17 cellular contexts compared by ENCODE assay signal in genomic region chr17:49604314-49604869, GRCh38. TPM values are rescaled to one million over a fixed set of nuclear protein-coding genes. Genes with fewer than 3 reads are reported as not detected.
DNase-seq lines count a peak whose midpoint lies in the region; ATAC-seq, FAIRE-seq and TF ChIP-seq lines count a peak whose summit lies in the region.
"Had no signal": no experiment of that assay in that cellular context is flagged by ENCODE, and none has a peak within 500 bp of the region (broad histone marks: within the 10 kb centered on the region; RNA-seq: fewer than 3 reads in every experiment).

No MANE protein-coding gene starts in this region.

- WGBS in liver: 89% methylated on average over 7 of the region's 7 CpGs
- 97% methylated on average over 7 of the region's 7 CpGs for WGBS in HepG2 (ENCODE audit: low lambda C conversion rate)
- 70 to 93% methylated on average over 3 to 7 of the region's 7 CpGs for WGBS in gastroesophageal sphincter (ENCODE audit: low coverage in 1 of 2), 2 donors

- intact Hi-C loops in HepG2 (cut with micrococcal nuclease; ENCODE audit: unreplicated experiment): no loop called here

- no peaks in the 10 kb centered on the region for H3K27me3 Mint-ChIP-seq in stimulated activated naive B cell treated with anti-CD40 and anti-IgM and Interleukin-4, amounts not matched to agents 10 μg/mL and 1 μg/mL and 100 μg/mL, for 72 hours
- H3K27me3 Mint-ChIP-seq: CD4-positive, CD25-positive, alpha-beta regulatory T cell had no signal

- H2AFZ ChIP-seq in HepG2 (ENCODE audit: low read length): no peak overlapping the region

- TF ChIP-seq EP300 in HepG2 (IDR thresholded peaks at IDR 0.05; ENCODE audit: low read depth in 2 of 2, low read length in 2 of 2): no peak
- no peak for TF ChIP-seq EP300 in HepG2 (CRISPR knock-in tag; IDR thresholded peaks at IDR 0.05; ENCODE audit: borderline replicate concordance)
- TF ChIP-seq EP300 in gastroesophageal sphincter (IDR thresholded peaks at IDR 0.05): no peak

- ATAC-seq in HepG2: no peak
- ATAC-seq in gastroesophageal sphincter: no peak
- no peak for ATAC-seq in stimulated activated naive B cell treated with anti-CD40 and anti-IgM and Interleukin-4, amounts not matched to agents 10 μg/mL and 1 μg/mL and 100 μg/mL, for 72 hours (replicated peaks)
- ATAC-seq: PC-3 had no signal

- TF ChIP-seq CTCF in liver (IDR thresholded peaks at IDR 0.05; ENCODE audit: low read depth, low read length, missing input control) (no peak), HepG2 (CRISPR knock-in tag; IDR thresholded peaks at IDR 0.05) (no peak), gastroesophageal sphincter (IDR thresholded peaks at IDR 0.05) (no peak)

- BruUV-seq in HepG2 (replicated peaks; lab: Mats Ljungman, UMichigan): no TSS peak

- peaks cover 31 to 53% of the 10 kb centered on the region in 2 donors for H3K36me3 Mint-ChIP-seq in stimulated activated naive B cell treated with anti-CD40 and anti-IgM and Interleukin-4, amounts not matched to agents 10 μg/mL and 1 μg/mL and 100 μg/mL, for 72 hours

- H3K27ac ChIP-seq in liver (ENCODE audit: low read depth in 1 of 2, low read length in 2 of 2) (no peak overlapping the region), HepG2 (ENCODE audit: extremely low read length, insufficient read depth, low read length) (no peak overlapping the region), gastroesophageal sphincter (peak overlapping the region in 3 of 4 donors; percentile 56 to 63 (median 56))

- H4K20me1 ChIP-seq in HepG2 (ENCODE audit: insufficient read depth, low read length): no peaks in the 10 kb centered on the region

- H3K9me3 Mint-ChIP-seq in stimulated activated naive B cell treated with anti-CD40 and anti-IgM and Interleukin-4, amounts not matched to agents 10 μg/mL and 1 μg/mL and 100 μg/mL, for 72 hours: no peaks in the 10 kb centered on the region
- H3K9me3 Mint-ChIP-seq: CD4-positive, CD25-positive, alpha-beta regulatory T cell had no signal

- no peaks in the 10 kb centered on the region for H3K79me2 ChIP-seq in HepG2 (ENCODE audit: insufficient read depth, low read length)

- TF ChIP-seq POLR2A in HepG2 (IDR thresholded peaks at IDR 0.05; ENCODE audit: insufficient read depth in 1 of 2, low read depth in 2 of 2, low read length in 2 of 2) (no peak), gastroesophageal sphincter (IDR thresholded peaks at IDR 0.05) (no peak)

- no peak overlapping the region for H3K4me3 Mint-ChIP-seq in stimulated activated naive B cell treated with anti-CD40 and anti-IgM and Interleukin-4, amounts not matched to agents 10 μg/mL and 1 μg/mL and 100 μg/mL, for 72 hours
- H3K4me3 Mint-ChIP-seq: CD4-positive, CD25-positive, alpha-beta regulatory T cell had no signal

- H3K9me3 ChIP-seq in liver (ENCODE audit: control insufficient read depth in 4 of 4, low read length in 3 of 4): no peaks in the 10 kb centered on the region
- no peaks in the 10 kb centered on the region for H3K9me3 ChIP-seq in HepG2 (ENCODE audit: low read length)
- H3K9me3 ChIP-seq in gastroesophageal sphincter: no peaks in the 10 kb centered on the region

- POLR2A ChIA-PET in HepG2 (lab: Yijun Ruan, JAX): no interaction called here

- H3K27ac Mint-ChIP-seq in stimulated activated naive B cell treated with anti-CD40 and anti-IgM and Interleukin-4, amounts not matched to agents 10 μg/mL and 1 μg/mL and 100 μg/mL, for 72 hours: peak overlapping the region; percentile 31

- DNase-seq in HepG2 (ENCODE audit: low spot score): no peak
- no peak for DNase-seq in stimulated activated naive B cell treated with anti-CD40 and anti-IgM and Interleukin-4, amounts not matched to agents 10 μg/mL and 1 μg/mL and 100 μg/mL, for 72 hours
- no peak for DNase-seq in DMS 273 treated with DMSO at 0.1 percent for 48 hours (lab: John Stamatoyannopoulos, UW)
- no peak for DNase-seq in AG20443 (ENCODE audit: low spot score)
- DNase-seq in globus pallidus (ENCODE audit: low spot score): no peak
- DNase-seq: AML-193; Calu3; CD4-positive, CD25-positive, alpha-beta regulatory T cell; DMS79 treated with DMSO at 0.1 percent for 48 hours; GDM1; HCEC 1CT; NCI-H1048; NCI-H2107; NCI-H748 treated with DMSO at 0.1 percent for 48 hours; PC-3 had no signal

- in situ Hi-C loops in HepG2 (cut with HindIII; ENCODE audit: extremely low pct_ligation_motif_present, low pct_unique_long_range_greater_than_20kb): no loop called here

- peaks cover 11 to 33% of the 10 kb centered on the region in 2 donors for H3K4me1 Mint-ChIP-seq in stimulated activated naive B cell treated with anti-CD40 and anti-IgM and Interleukin-4, amounts not matched to agents 10 μg/mL and 1 μg/mL and 100 μg/mL, for 72 hours

- H3K4me2 ChIP-seq in HepG2 (ENCODE audit: low read depth, low read length): no peak overlapping the region

- no peaks in the 10 kb centered on the region for H3K27me3 ChIP-seq in liver (ENCODE audit: control insufficient read depth in 4 of 4, insufficient read depth in 4 of 4, low read length in 3 of 4)
- H3K27me3 ChIP-seq in HepG2 (ENCODE audit: control insufficient read depth in 1 of 2, insufficient read depth in 2 of 2, low read length in 2 of 2): no peaks in the 10 kb centered on the region
- H3K27me3 ChIP-seq in gastroesophageal sphincter: no peaks in the 10 kb centered on the region

- no peaks in the 10 kb centered on the region for H3K4me1 ChIP-seq in liver (ENCODE audit: control insufficient read depth in 4 of 4, insufficient read depth in 4 of 4, low read length in 3 of 4)
- H3K4me1 ChIP-seq in HepG2 (ENCODE audit: insufficient read depth, low read length): no peaks in the 10 kb centered on the region
- H3K4me1 ChIP-seq in gastroesophageal sphincter: peaks cover 14 to 42% (median 19%) of the 10 kb centered on the region in 3 donors

- H3K9ac ChIP-seq in liver (ENCODE audit: low read depth in 1 of 2, low read length in 2 of 2) (no peak overlapping the region), HepG2 (ENCODE audit: insufficient read depth, low read depth, low read length) (no peak overlapping the region)

- CTCF ChIA-PET in HepG2 (lab: Yijun Ruan, JAX; ENCODE audit: low intra/inter-chr PET ratio, low total read pairs): no interaction called here

- TF ChIP-seq RAD21 in liver (IDR thresholded peaks at IDR 0.05) (no peak), HepG2 (CRISPR knock-in tag; IDR thresholded peaks at IDR 0.05) (no peak)

- no peak overlapping the region for H3K4me3 ChIP-seq in liver (ENCODE audit: low read depth in 1 of 3, low read length in 3 of 3)
- no peak overlapping the region for H3K4me3 ChIP-seq in HepG2 (replicated peaks in 1 of 3; ENCODE audit: insufficient read depth in 1 of 3, low read depth in 2 of 3, low read length in 3 of 3)
- no peak overlapping the region for H3K4me3 ChIP-seq in gastroesophageal sphincter

- no peak for FAIRE-seq in HepG2 (lab: Jason Lieb, UNC)

- H3K36me3 ChIP-seq in liver (ENCODE audit: control insufficient read depth in 4 of 4, insufficient read depth in 3 of 4, low read depth in 1 of 4, low read length in 3 of 4): peaks cover 9 to 53% (median 42%) of the 10 kb centered on the region in 4 donors
- peaks cover 26 to 76% of the 10 kb centered on the region in 2 experiments for H3K36me3 ChIP-seq in HepG2 (replicated peaks in 1 of 2; ENCODE audit: control insufficient read depth in 1 of 2, insufficient read depth in 2 of 2, low read length in 2 of 2)
- peaks cover 7 to 100% of the 10 kb centered on the region in 2 donors for H3K36me3 ChIP-seq in gastroesophageal sphincter

TF ChIP-seq in liver, 16 proteins besides CTCF, POLR2A, EP300 and RAD21 (continues in another document):
- TF ChIP-seq NR2F2 (IDR thresholded peaks at IDR 0.05): peak; percentile 40
- no peak for TF ChIP-seq GABPA (IDR thresholded peaks at IDR 0.05 in 1 of 2, conservative IDR thresholded peaks at IDR 0.05 in 1 of 2)

TF ChIP-seq in HepG2, 621 proteins besides CTCF, POLR2A, EP300 and RAD21 (continues in another document):
- TF ChIP-seq PRPF4 (IDR thresholded peaks at IDR 0.05; ENCODE audit: low read depth, low read length, poor library complexity, severe bottlenecking): no peak
- TF ChIP-seq ZNF275 (CRISPR knock-in tag; IDR thresholded peaks at IDR 0.05; ENCODE audit: borderline replicate concordance): no peak

RNA-seq across cellular contexts. Expression of gene NXPH3, which starts 28.7 kb away (rescaled TPM):
- total RNA-seq in liver (under 1 TPM in 1 of 2 donors, not detected in 1; 0.17 TPM), HepG2 (2016; rRNA removed; fragmentation: Illumina TruSeq; extraction: Trizol) (0.04 and 0.08 TPM in 2 replicates), gastroesophageal sphincter (10 to 100 TPM; 24.4 to 26.4 (median 25.0) TPM)
- polyA plus RNA-seq in liver (under 1 TPM in 1 of 2 donors, not detected in 1; 0.22 TPM), HepG2 (2011; rRNA removed) (0.48 and 0.58 TPM in 2 replicates)
- total RNA-seq in HepG2 (2016; cell fraction: cytosol; rRNA removed; fragmentation: Illumina TruSeq; extraction: Trizol; ENCODE audit: low read depth): not detected in 2 replicates
- 0.10 and 0.11 TPM in 2 replicates for total RNA-seq in HepG2 (2016; cell fraction: insoluble cytoplasmic fraction; rRNA removed; fragmentation: Illumina TruSeq; extraction: Trizol)
- total RNA-seq in HepG2 (2016; cell fraction: membrane; rRNA removed; fragmentation: Illumina TruSeq; extraction: Trizol): not detected in 2 replicates
- total RNA-seq in HepG2 (2016; cell fraction: nucleus; rRNA removed; fragmentation: Illumina TruSeq; extraction: Trizol): not detected in 2 replicates
- polyA plus RNA-seq in HepG2 (2011; cell fraction: cytosol; rRNA removed): 0.31 and 0.54 TPM in 2 replicates
- polyA plus RNA-seq in HepG2 (2011; cell fraction: nucleus; rRNA removed): 0.52 and 0.95 TPM in 2 replicates
- 0.24 and 0.31 TPM in 2 replicates for polyA plus RNA-seq in HepG2 (2012)
- polyA plus RNA-seq in HepG2 (2016; cell fraction: cytosol; fragmentation: Illumina TruSeq; extraction: Trizol; ENCODE audit: low read depth): not detected in 2 replicates
- polyA plus RNA-seq in HepG2 (2016; cell fraction: insoluble cytoplasmic fraction; fragmentation: Illumina TruSeq; extraction: Trizol; ENCODE audit: low read depth): not detected in 2 replicates
- 0.12 TPM in 1 of 2 replicates, not detected in the other for polyA plus RNA-seq in HepG2 (2016; cell fraction: membrane; fragmentation: Illumina TruSeq; extraction: Trizol; ENCODE audit: low read depth)
- polyA plus RNA-seq in HepG2 (2016; cell fraction: nucleus; fragmentation: Illumina TruSeq; extraction: Trizol; ENCODE audit: insufficient read depth, low read depth): 0.16 TPM in 1 of 2 replicates, not detected in the other
- 0.28 TPM in 1 of 2 replicates, not detected in the other for polyA minus RNA-seq in HepG2 (2011; rRNA and poly(A)+ RNA removed; ENCODE audit: low replicate concordance)
- polyA minus RNA-seq in HepG2 (2011; cell fraction: cytosol; rRNA and poly(A)+ RNA removed): not detected in 2 replicates
- 0.26 and 0.50 TPM in 2 replicates for polyA minus RNA-seq in HepG2 (2011; cell fraction: nucleus; rRNA and poly(A)+ RNA removed)
- total RNA-seq: Calu3; CD4-positive, CD25-positive, alpha-beta regulatory T cell had no signal
- polyA plus RNA-seq: CD4-positive, CD25-positive, alpha-beta regulatory T cell had no signal

Comparison
In these comparisons a context has a peak if more than half of its experiments do, and no peak if none do; other contexts are left out.
1. H3K27ac ChIP-seq: peak in gastroesophageal sphincter (3 of 4); none in liver (0 of 2) and HepG2 (single experiment).
2. RNA of gene NXPH3, which starts 28.7 kb away (total RNA-seq): 24.4 to 26.4 TPM in gastroesophageal sphincter; 0.17 TPM in liver and 0.04 to 0.11 TPM in HepG2; every median in the first group is over 10 times any median in the second.